ENCODE assay signal across 19 cellular contexts in the genomic region with DNA sequence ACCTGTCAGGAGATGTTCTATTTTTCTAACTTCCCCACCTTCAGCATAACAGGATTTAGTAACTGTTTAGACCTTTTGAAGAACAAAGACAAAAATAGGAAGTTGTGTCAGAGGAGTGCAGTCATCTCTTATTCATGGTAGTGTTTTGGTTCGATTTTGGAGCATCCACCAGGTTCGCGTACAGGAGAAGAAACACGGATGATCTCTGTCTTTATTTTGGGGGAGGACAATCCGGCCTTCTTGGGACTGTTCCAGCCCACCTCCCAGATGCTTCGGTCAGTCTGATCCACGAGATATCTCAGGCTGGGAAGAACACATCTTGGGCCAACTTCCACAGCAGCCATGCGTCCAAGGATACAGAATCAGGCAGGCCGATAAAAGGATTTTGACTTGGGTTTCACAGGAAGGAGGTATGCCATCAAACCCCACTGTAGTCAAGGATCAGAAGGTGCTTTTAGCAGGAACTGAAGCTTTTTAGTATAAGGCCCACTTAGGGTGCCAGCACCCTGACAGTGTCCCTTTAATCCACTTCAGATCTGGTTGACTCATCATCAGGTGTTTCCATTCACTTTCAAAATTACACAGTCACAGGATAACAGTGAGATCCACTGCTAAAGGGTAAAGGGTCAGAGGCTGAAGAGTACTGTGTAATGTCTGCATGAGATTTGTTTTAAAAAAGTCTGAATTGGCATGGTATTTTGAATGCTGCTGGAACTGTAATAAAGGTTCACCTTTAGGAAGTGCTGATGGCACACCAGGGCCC. TPM values are rescaled to one million over a fixed set of nuclear protein-coding genes. Genes with fewer than 3 reads are reported as not detected.
A peak's percentile ranks its signal among the peaks of the same experiment; 100 is the strongest.
DNase-seq lines count a peak whose midpoint lies in the region; ATAC-seq, FAIRE-seq and TF ChIP-seq lines count a peak whose summit lies in the region.
"Had no signal": no experiment of that assay in that cellular context is flagged by ENCODE, and none has a peak within 500 bp of the region (broad histone marks: within the 10 kb centered on the region; RNA-seq: fewer than 3 reads in every experiment).

No MANE protein-coding gene starts in this region.

- no peak overlapping the region for H3K4me2 ChIP-seq in keratinocyte (ENCODE audit: control insufficient read depth, extremely low read depth, insufficient read depth, low read depth, low read length)

- no peaks in the 10 kb centered on the region for H4K20me1 ChIP-seq in keratinocyte (ENCODE audit: control insufficient read depth, extremely low read depth, insufficient read depth, low read length)

- H3K9me1 ChIP-seq in keratinocyte (ENCODE audit: control insufficient read depth, extremely low read depth, insufficient read depth, low read length): no peaks in the 10 kb centered on the region

- no peak overlapping the region for H2AFZ ChIP-seq in keratinocyte (ENCODE audit: control insufficient read depth, low read length)

- H3K27me3 ChIP-seq in keratinocyte (ENCODE audit: control insufficient read depth, extremely low read depth, insufficient read depth, low read length) (no peaks in the 10 kb centered on the region), pancreas (no peaks in the 10 kb centered on the region)
- H3K27me3 ChIP-seq: left lung, MG63 had no signal

- H3K9me3 ChIP-seq in keratinocyte (ENCODE audit: control insufficient read depth, low read depth, low read length) (no peaks in the 10 kb centered on the region), pancreas (no peaks in the 10 kb centered on the region)
- H3K9me3 ChIP-seq: left lung, MG63, mucosa of descending colon had no signal

- H3K9ac ChIP-seq in keratinocyte (ENCODE audit: control insufficient read depth, extremely low read depth, insufficient read depth, low read length): no peak overlapping the region

- FAIRE-seq in keratinocyte (lab: Jason Lieb, UNC) (peak; percentile 34), pancreas (lab: Jason Lieb, UNC) (no peak)
- FAIRE-seq: endothelial cell of umbilical vein, frontal cortex, G401.6 had no signal

- peaks cover 43% of the 10 kb centered on the region for H3K4me1 ChIP-seq in keratinocyte (ENCODE audit: control insufficient read depth, extremely low read depth, insufficient read depth, low read length)
- H3K4me1 ChIP-seq in pancreas: no peaks in the 10 kb centered on the region
- H3K4me1 ChIP-seq: left lung had no signal

- H3K4me1 Mint-ChIP-seq in stimulated activated naive CD8-positive, alpha-beta T cell treated with anti-CD3 and anti-CD28 coated beads, Interleukin-15, Interleukin-2, amounts not matched to agents 100 ng/mL and 50 ng/mL, for 24 hours (ENCODE audit: low read depth): peaks cover 27% of the 10 kb centered on the region

- H3K27ac ChIP-seq in VCaP (peak overlapping the region; percentile 31; the same call in 1 of the 2 replicates), keratinocyte (ENCODE audit: control insufficient read depth, insufficient read depth, low read length) (no peak overlapping the region), pancreas (no peak overlapping the region)
- H3K27ac ChIP-seq: left lung had no signal

- dilution Hi-C loops in keratinocyte (cut with MboI; ENCODE audit: extremely low pct_ligation_motif_present, low sequenced_read_pairs): no loop called here

- ATAC-seq in activated naive CD4-positive, alpha-beta T cell treated with anti-CD3 and anti-CD28 coated beads, Interleukin-2, amount 50 U/mL, for 72 hours: peak; percentile 99
- no peak for ATAC-seq in pancreas
- ATAC-seq: left lung, mucosa of descending colon had no signal

- TF ChIP-seq CTCF in VCaP (conservative IDR thresholded peaks at IDR 0.05) (no peak), keratinocyte (optimal IDR thresholded peaks at IDR 0.05 in 1 of 3, IDR thresholded peaks at IDR 0.05 in 1 of 3, conservative IDR thresholded peaks at IDR 0.05 in 1 of 3; ENCODE audit: extremely low read depth in 1 of 3, insufficient read depth in 2 of 3, low read length in 3 of 3) (no peak), pancreas (IDR thresholded peaks at IDR 0.05) (no peak)

- H3K27ac Mint-ChIP-seq in activated naive CD4-positive, alpha-beta T cell treated with anti-CD3 and anti-CD28 coated beads, Interleukin-2, amount 50 U/mL, for 72 hours: peak overlapping the region; percentile 77 to 84
- H3K27ac Mint-ChIP-seq in stimulated activated naive CD8-positive, alpha-beta T cell treated with anti-CD3 and anti-CD28 coated beads, Interleukin-15, Interleukin-2, amounts not matched to agents 100 ng/mL and 50 ng/mL, for 24 hours: peak overlapping the region; percentile 85

- no peaks in the 10 kb centered on the region for H3K27me3 Mint-ChIP-seq in stimulated activated naive CD8-positive, alpha-beta T cell treated with anti-CD3 and anti-CD28 coated beads, Interleukin-15, Interleukin-2, amounts not matched to agents 100 ng/mL and 50 ng/mL, for 24 hours

- no peak for DNase-seq in activated naive CD4-positive, alpha-beta T cell treated with anti-CD3 and anti-CD28 coated beads, Interleukin-2, amount 50 U/mL, for 72 hours (ENCODE audit: low spot score in 2 of 2)
- no peak for DNase-seq in activated naive CD4-positive, alpha-beta T cell treated with anti-CD3 and anti-CD28 coated beads, Interleukin-2, amount 50 U/mL, for 16 hours
- no peak for DNase-seq in keratinocyte (ENCODE audit: low read depth, low spot score)
- DNase-seq in NOMO-1 treated with DMSO at 0.1 percent for 48 hours (lab: John Stamatoyannopoulos, UW; ENCODE audit: unreplicated experiment): no peak
- DNase-seq in DMS79 treated with DMSO at 0.1 percent for 48 hours (lab: John Stamatoyannopoulos, UW): no peak
- no peak for DNase-seq in pancreas
- DNase-seq: activated CD4-positive, CD25-positive, alpha-beta regulatory T cell treated with anti-CD3 and anti-CD28 coated beads, Interleukin-2, amount 50 U/mL, for 72 hours; cortex of kidney; left lung; MG63; mucosa of descending colon; NCI-H1694 treated with DMSO at 0.1 percent for 48 hours; NCI-H446; stimulated activated CD4-positive, alpha-beta T cell treated with anti-CD3 and anti-CD28 coated beads, Interleukin-2, amount 100 ng/mL, for 48 hours had no signal

- H3K9me3 Mint-ChIP-seq in activated naive CD4-positive, alpha-beta T cell treated with anti-CD3 and anti-CD28 coated beads, Interleukin-2, amount 50 U/mL, for 72 hours: no peaks in the 10 kb centered on the region
- H3K9me3 Mint-ChIP-seq in stimulated activated naive CD8-positive, alpha-beta T cell treated with anti-CD3 and anti-CD28 coated beads, Interleukin-15, Interleukin-2, amounts not matched to agents 100 ng/mL and 50 ng/mL, for 24 hours: no peaks in the 10 kb centered on the region

- peaks cover 4 to 51% of the 10 kb centered on the region in 2 donors for H3K36me3 Mint-ChIP-seq in activated naive CD4-positive, alpha-beta T cell treated with anti-CD3 and anti-CD28 coated beads, Interleukin-2, amount 50 U/mL, for 72 hours
- peaks cover 88% of the 10 kb centered on the region for H3K36me3 Mint-ChIP-seq in stimulated activated naive CD8-positive, alpha-beta T cell treated with anti-CD3 and anti-CD28 coated beads, Interleukin-15, Interleukin-2, amounts not matched to agents 100 ng/mL and 50 ng/mL, for 24 hours (ENCODE audit: low read depth)

- H3K36me3 ChIP-seq in keratinocyte (ENCODE audit: control insufficient read depth in 2 of 2, extremely low read depth in 1 of 2, insufficient read depth in 2 of 2, low read length in 2 of 2) (peaks cover 1 to 8% of the 10 kb centered on the region in 2 experiments), pancreas (peaks cover 0 to 25% (median 23%) of the 10 kb centered on the region in 3 donors)

- no peaks in the 10 kb centered on the region for H3K79me2 ChIP-seq in keratinocyte (ENCODE audit: control insufficient read depth, insufficient read depth, low read length)

- no peak overlapping the region for H3K4me3 ChIP-seq in keratinocyte (ENCODE audit: control insufficient read depth in 2 of 3, extremely low read depth in 1 of 3, insufficient read depth in 2 of 3, low read depth in 1 of 3, low read length in 3 of 3)
- H3K4me3 ChIP-seq in pancreas: no peak overlapping the region
- H3K4me3 ChIP-seq: left lung, MG63, mucosa of descending colon had no signal

- intact Hi-C loops in pancreas (cut with DNase I): no loop called here

- H3K4me3 Mint-ChIP-seq in stimulated activated naive CD8-positive, alpha-beta T cell treated with anti-CD3 and anti-CD28 coated beads, Interleukin-15, Interleukin-2, amounts not matched to agents 100 ng/mL and 50 ng/mL, for 24 hours: no peak overlapping the region

- WGBS in pancreas, 2 donors: 75 to 77% methylated on average over 9 of the region's 9 CpGs

RNA-seq across cellular contexts. Expression of gene PATZ1, which starts 16.5 kb away (rescaled TPM):
- total RNA-seq in activated naive CD4-positive, alpha-beta T cell treated with anti-CD3 and anti-CD28 coated beads, Interleukin-2, amount 50 U/mL, for 72 hours: 10 to 100 TPM; 23.5 to 32.3 TPM
- polyA plus RNA-seq in keratinocyte (2.5 to 5.0 TPM (median 3.4 TPM) in 3 replicates), pancreas (10 to 100 TPM; 21.6 to 30.2 TPM)
- 0.52 TPM for polyA plus RNA-seq in keratinocyte (2011; ENCODE audit: low read depth)
- polyA plus RNA-seq in keratinocyte (2011; cell fraction: cytosol; rRNA removed): 2.4 and 3.2 TPM in 2 replicates
- polyA plus RNA-seq in keratinocyte (2011; cell fraction: nucleus; rRNA removed): 5.1 and 6.9 TPM in 2 replicates
- polyA plus RNA-seq in keratinocyte (2012; ENCODE audit: low replicate concordance): 2.0 and 6.1 TPM in 2 replicates
- 3.7 to 11.6 TPM (median 5.7 TPM) in 3 replicates for polyA minus RNA-seq in keratinocyte
- 8.8 TPM for polyA minus RNA-seq in keratinocyte (2011; cell fraction: cytosol; rRNA and poly(A)+ RNA removed)
- 3.9 and 6.4 TPM in 2 replicates for polyA minus RNA-seq in keratinocyte (2011; cell fraction: nucleus; rRNA and poly(A)+ RNA removed)
- 10 to 100 TPM; 12.0 to 28.6 (median 16.7) TPM for total RNA-seq in pancreas

RNA-seq across cellular contexts. Expression of gene PIK3IP1, which starts 37.3 kb away (rescaled TPM):
- 10 to 100 TPM; 20.0 to 20.8 TPM for total RNA-seq in activated naive CD4-positive, alpha-beta T cell treated with anti-CD3 and anti-CD28 coated beads, Interleukin-2, amount 50 U/mL, for 72 hours
- polyA plus RNA-seq in keratinocyte: 13.3 to 25.6 TPM (median 13.9 TPM) in 3 replicates
- 26.2 TPM for polyA plus RNA-seq in keratinocyte (2011; ENCODE audit: low read depth)
- 7.2 and 9.9 TPM in 2 replicates for polyA plus RNA-seq in keratinocyte (2011; cell fraction: cytosol; rRNA removed)
- 33.1 and 36.3 TPM in 2 replicates for polyA plus RNA-seq in keratinocyte (2011; cell fraction: nucleus; rRNA removed)
- 11.0 and 34.9 TPM in 2 replicates for polyA plus RNA-seq in keratinocyte (2012; ENCODE audit: low replicate concordance)
- 6.2 to 25.4 TPM (median 10.1 TPM) in 3 replicates for polyA minus RNA-seq in keratinocyte
- polyA minus RNA-seq in keratinocyte (2011; cell fraction: cytosol; rRNA and poly(A)+ RNA removed): 22.3 TPM
- 37.1 and 42.4 TPM in 2 replicates for polyA minus RNA-seq in keratinocyte (2011; cell fraction: nucleus; rRNA and poly(A)+ RNA removed)
- 10 to 100 TPM in 1 of 6 donors, 1 to 10 TPM in 5; 2.4 to 24.5 (median 6.0) TPM for total RNA-seq in pancreas
- polyA plus RNA-seq in pancreas: 1 to 10 TPM; 3.6 to 5.9 TPM

Comparison
In these comparisons a context has a peak if more than half of its experiments do, and no peak if none do; other contexts are left out.
1. ATAC-seq: peak in activated naive CD4-positive, alpha-beta T cell treated with anti-CD3 and anti-CD28 coated beads, Interleukin-2, amount 50 U/mL, for 72 hours (2 of 2); none in pancreas (0 of 4).